In the genomic region with DNA sequence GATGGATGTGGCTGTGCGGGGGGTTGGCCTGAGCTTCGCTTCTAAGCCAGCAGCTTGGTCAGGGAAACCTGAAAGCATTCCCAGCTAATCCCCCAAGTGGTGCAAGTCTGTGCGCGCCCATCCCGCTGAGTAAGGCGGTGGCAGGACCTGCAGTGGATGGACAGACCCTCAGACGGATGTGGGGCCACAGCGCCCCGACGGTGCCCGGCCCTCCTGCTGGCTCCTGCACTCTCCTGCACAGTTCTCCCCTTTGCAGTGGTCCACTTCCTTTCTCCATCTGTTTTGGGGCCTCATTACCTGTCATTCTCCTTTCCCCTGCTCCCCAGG, we compare ENCODE assay signal across 1 cellular context.
TF ChIP-seq lines count a peak whose summit lies in the region.

No MANE protein-coding gene starts in this region.

TF ChIP-seq in K562, 482 proteins besides CTCF, POLR2A, EP300 and RAD21:
- TF ChIP-seq HDAC6 (IDR thresholded peaks at IDR 0.05; ENCODE audit: low read depth, low read length) (0 out of 2 replicates have a peak, but pooled peaks have one; percentile 18), CBX8 (IDR thresholded peaks at IDR 0.05; ENCODE audit: borderline replicate concordance, extremely low read depth, low read depth, low read length, poor library complexity, severe bottlenecking) (no peak), SP1 (CRISPR knock-in tag; IDR thresholded peaks at IDR 0.05) (0 out of 2 replicates have a peak, but pooled peaks have one; percentile 30), ZNF740 (CRISPR knock-in tag; IDR thresholded peaks at IDR 0.05) (0 out of 2 replicates have a peak, but pooled peaks have one; percentile 15), ZNF740 (tag; IDR thresholded peaks at IDR 0.05) (no peak), RBBP5 (IDR thresholded peaks at IDR 0.05; ENCODE audit: borderline replicate concordance, insufficient read depth, low read length, poor library complexity, severe bottlenecking) (peak; percentile 10), CREB1 (IDR thresholded peaks at IDR 0.05) (no peak), CREB1 (CRISPR knock-in tag; IDR thresholded peaks at IDR 0.05) (peak; percentile 11; the same call in 1 of the 2 replicates), HCFC1 (IDR thresholded peaks at IDR 0.05; ENCODE audit: low read depth, low read length) (0 out of 2 replicates have a peak, but pooled peaks have one; percentile 0), KDM5B (IDR thresholded peaks at IDR 0.05; ENCODE audit: insufficient replicate concordance, low read depth, low read length) (peak; percentile 6)
- TF ChIP-seq, protein P1, sequence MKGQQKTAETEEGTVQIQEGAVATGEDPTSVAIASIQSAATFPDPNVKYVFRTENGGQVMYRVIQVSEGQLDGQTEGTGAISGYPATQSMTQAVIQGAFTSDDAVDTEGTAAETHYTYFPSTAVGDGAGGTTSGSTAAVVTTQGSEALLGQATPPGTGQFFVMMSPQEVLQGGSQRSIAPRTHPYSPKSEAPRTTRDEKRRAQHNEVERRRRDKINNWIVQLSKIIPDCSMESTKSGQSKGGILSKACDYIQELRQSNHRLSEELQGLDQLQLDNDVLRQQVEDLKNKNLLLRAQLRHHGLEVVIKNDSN (CRISPR knock-in tag; IDR thresholded peaks at IDR 0.05), result no peak
